Comparison of ENCODE assay signal across 23 cellular contexts in genomic region chr1:51484591-51484990, GRCh38. TPM values are rescaled to one million over a fixed set of nuclear protein-coding genes. Genes with fewer than 3 reads are reported as not detected.
DNase-seq lines count a peak whose midpoint lies in the region; ATAC-seq and TF ChIP-seq lines count a peak whose summit lies in the region.
"Had no signal": no experiment of that assay in that cellular context is flagged by ENCODE, and none has a peak within 500 bp of the region (broad histone marks: within the 10 kb centered on the region; RNA-seq: fewer than 3 reads in every experiment).

No MANE protein-coding gene starts in this region.

- H3K27me3 ChIP-seq in adipocyte (replicated peaks; ENCODE audit: control insufficient read depth, insufficient read depth, low read length) (no peaks in the 10 kb centered on the region), upper lobe of right lung (no peaks in the 10 kb centered on the region)
- H3K27me3 ChIP-seq: spleen, thyroid gland had no signal

- H3K4me1 ChIP-seq in adipocyte (ENCODE audit: control insufficient read depth, insufficient read depth, low read length) (peaks cover 25% of the 10 kb centered on the region), upper lobe of right lung (peaks cover 15% of the 10 kb centered on the region)

- H3K36me3 ChIP-seq in adipocyte (ENCODE audit: control insufficient read depth, insufficient read depth, low read length, severe bottlenecking) (peaks cover 2% of the 10 kb centered on the region), upper lobe of right lung (peaks cover 9% of the 10 kb centered on the region)
- H3K36me3 ChIP-seq: thyroid gland had no signal

- intact Hi-C loops in upper lobe of right lung (cut with DNase I) = no loop called here

- H3K27ac ChIP-seq in upper lobe of right lung = no peak overlapping the region
- H3K27ac ChIP-seq: 22Rv1, lower lobe of right lung, spleen, thyroid gland had no signal

- DNase-seq in DMS53 (lab: John Stamatoyannopoulos, UW) (peak; percentile 62), DMS53 treated with DMSO at 0.1 percent for 48 hours (lab: John Stamatoyannopoulos, UW; ENCODE audit: unreplicated experiment) (no peak), adipocyte (ENCODE audit: low read depth) (peak; percentile 64), iris pigment epithelial cell (ENCODE audit: low read depth) (peak; percentile 38), upper lobe of right lung (no peak), retina (no peak), DMS153 treated with DMSO at 0.1 percent for 48 hours (lab: John Stamatoyannopoulos, UW; ENCODE audit: unreplicated experiment) (no peak)
- DNase-seq: activated CD4-positive, alpha-beta memory T cell treated with anti-CD3 and anti-CD28 coated beads, Interleukin-2, amount 10 ng/mL, durations not matched to agents 7 days and 5 days; activated gamma-delta T cell treated with Interleukin-2 at 50 U/mL for 16 hours; CD8-positive, alpha-beta memory T cell; H7; lower lobe of right lung; NCI-H146; NCI-H2171 treated with DMSO at 0.1 percent for 48 hours; NCI-H69; spleen; stimulated activated CD4-positive, alpha-beta T cell treated with anti-CD3 and anti-CD28 coated beads, Interleukin-4, amount 100 ng/mL, for 24 hours; stimulated activated naive CD4-positive, alpha-beta T cell treated with Interleukin-2 at 50 U/mL for 16 hours; T1000; thyroid gland had no signal

- H3K9ac ChIP-seq in adipocyte (ENCODE audit: low read length) = no peak overlapping the region

- no peak for TF ChIP-seq CTCF in upper lobe of right lung (IDR thresholded peaks at IDR 0.05)

- no peaks in the 10 kb centered on the region for H3K9me3 ChIP-seq in adipocyte (ENCODE audit: control insufficient read depth, low read length)
- H3K9me3 ChIP-seq in upper lobe of right lung = no peaks in the 10 kb centered on the region
- H3K9me3 ChIP-seq: lower lobe of right lung, spleen, thyroid gland had no signal

- ATAC-seq in upper lobe of right lung (peak; percentile 51), GM21528 (IDR thresholded peaks at IDR 0.05; ENCODE audit: low FRiP score, unreplicated experiment) (no peak)
- ATAC-seq: Right ventricle myocardium inferior had no signal

- H3K4me3 ChIP-seq in adipocyte (ENCODE audit: low read length) (no peak overlapping the region), upper lobe of right lung (no peak overlapping the region)
- H3K4me3 ChIP-seq: lower lobe of right lung, spleen, thyroid gland had no signal

RNA-seq across cellular contexts. Expression of gene EPS15, which starts 34.5 kb away (rescaled TPM):
- total RNA-seq in upper lobe of right lung = 88.5 TPM

Comparison
In these comparisons a context has a peak if more than half of its experiments do, and no peak if none do; other contexts are left out.
1. DNase-seq: peak in DMS53 (single experiment), adipocyte (single experiment) and iris pigment epithelial cell (single experiment); none in DMS53 treated with DMSO at 0.1 percent for 48 hours (single experiment), upper lobe of right lung (single experiment), retina (single experiment) and DMS153 treated with DMSO at 0.1 percent for 48 hours (single experiment).